Comparison of ENCODE assay signal across 16 cellular contexts in the genomic region with DNA sequence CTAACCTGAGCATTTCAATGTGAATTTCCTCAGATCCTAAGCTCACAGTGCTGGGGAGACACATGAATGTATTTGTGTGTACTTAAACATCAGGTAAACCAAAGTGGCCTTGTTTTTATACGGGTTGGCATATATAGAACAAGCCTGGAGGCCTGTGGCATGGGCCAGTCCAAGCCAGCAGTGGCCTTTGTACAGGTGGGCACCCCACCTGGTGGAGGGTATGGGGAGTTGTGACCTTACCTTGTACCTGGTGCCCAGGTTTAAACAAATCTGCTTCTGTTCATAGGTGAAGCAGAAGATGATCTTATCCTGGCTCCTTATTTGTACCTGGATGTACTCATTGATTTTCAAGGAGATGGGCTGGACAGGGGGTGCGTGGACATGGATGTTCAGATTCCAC.
"Had no signal": no experiment of that assay in that cellular context is flagged by ENCODE, and none has a peak within 500 bp of the region (broad histone marks: within the 10 kb centered on the region; RNA-seq: fewer than 3 reads in every experiment).

No MANE protein-coding gene starts in this region.

- H2AFZ ChIP-seq: parathyroid adenoma had no signal

- ATAC-seq: activated CD8-positive, alpha-beta memory T cell treated with anti-CD3 and anti-CD28 coated beads, Interleukin-2, amount 10 ng/mL, durations not matched to agents 7 days and 5 days; activated T-helper 17 cell treated with anti-CD3 and anti-CD28 coated beads, Interleukin-2, amount 50 U/mL, for 72 hours; body of pancreas; natural killer cell treated with Interleukin-12 subunit alpha and Interleukin-12 subunit beta and Interleukin-15 and Interleukin-18, amount 100 ng/mL, for 72 hours had no signal

- H3K9me3 ChIP-seq: body of pancreas, lower lobe of right lung had no signal

- H3K9ac ChIP-seq: parathyroid adenoma had no signal

- H3K4me3 Mint-ChIP-seq: activated CD8-positive, alpha-beta memory T cell treated with anti-CD3 and anti-CD28 coated beads, Interleukin-2, amount 10 ng/mL, durations not matched to agents 7 days and 5 days; activated naive CD8-positive, alpha-beta T cell treated with anti-CD3 and anti-CD28 coated beads for 36 hours; activated T-helper 17 cell treated with anti-CD3 and anti-CD28 coated beads, Interleukin-2, amount 50 U/mL, for 72 hours; natural killer cell treated with Interleukin-12 subunit alpha and Interleukin-12 subunit beta and Interleukin-15 and Interleukin-18, amount 100 ng/mL, for 72 hours had no signal

- H3K4me1 ChIP-seq: body of pancreas, lower lobe of right lung, parathyroid adenoma had no signal

- H3K27me3 Mint-ChIP-seq: activated naive CD8-positive, alpha-beta T cell treated with anti-CD3 and anti-CD28 coated beads for 36 hours; activated T-helper 17 cell treated with anti-CD3 and anti-CD28 coated beads, Interleukin-2, amount 50 U/mL, for 72 hours had no signal

- H3K36me3 ChIP-seq: lower lobe of right lung had no signal

- H3K27ac ChIP-seq: body of pancreas, lower lobe of right lung, parathyroid adenoma had no signal

- H3K36me3 Mint-ChIP-seq: activated CD8-positive, alpha-beta memory T cell treated with anti-CD3 and anti-CD28 coated beads, Interleukin-2, amount 10 ng/mL, durations not matched to agents 7 days and 5 days; activated naive CD8-positive, alpha-beta T cell treated with anti-CD3 and anti-CD28 coated beads for 36 hours; natural killer cell treated with Interleukin-12 subunit alpha and Interleukin-12 subunit beta and Interleukin-15 and Interleukin-18, amount 100 ng/mL, for 72 hours had no signal

- H3K4me1 Mint-ChIP-seq: activated CD8-positive, alpha-beta memory T cell treated with anti-CD3 and anti-CD28 coated beads, Interleukin-2, amount 10 ng/mL, durations not matched to agents 7 days and 5 days; activated naive CD8-positive, alpha-beta T cell treated with anti-CD3 and anti-CD28 coated beads for 36 hours; activated T-helper 17 cell treated with anti-CD3 and anti-CD28 coated beads, Interleukin-2, amount 50 U/mL, for 72 hours had no signal

- H3K27me3 ChIP-seq: body of pancreas had no signal

- H3K27ac Mint-ChIP-seq: activated CD8-positive, alpha-beta memory T cell treated with anti-CD3 and anti-CD28 coated beads, Interleukin-2, amount 10 ng/mL, durations not matched to agents 7 days and 5 days; activated naive CD8-positive, alpha-beta T cell treated with anti-CD3 and anti-CD28 coated beads for 36 hours; activated T-helper 17 cell treated with anti-CD3 and anti-CD28 coated beads, Interleukin-2, amount 50 U/mL, for 72 hours; natural killer cell treated with Interleukin-12 subunit alpha and Interleukin-12 subunit beta and Interleukin-15 and Interleukin-18, amount 100 ng/mL, for 72 hours had no signal

- DNase-seq: activated CD4-positive, alpha-beta T cell treated with anti-CD3 and anti-CD28 coated beads for 1 hour; activated CD4-positive, alpha-beta T cell treated with anti-CD3 and anti-CD28 coated beads, Interleukin-2, amount 50 U/mL, for 48 hours; activated CD8-positive, alpha-beta memory T cell treated with anti-CD3 and anti-CD28 coated beads, Interleukin-2, amount 10 ng/mL, durations not matched to agents 7 days and 5 days; activated naive CD4-positive, alpha-beta T cell; activated naive CD8-positive, alpha-beta T cell treated with anti-CD3 and anti-CD28 coated beads for 36 hours; activated T-cell treated with anti-CD3 and anti-CD28 coated beads, Interleukin-2, amount 50 U/mL, for 1 hour; body of pancreas; caudate nucleus; hypothalamus; lower lobe of right lung; retina; stimulated activated CD8-positive, alpha-beta memory T cell treated with anti-CD3 and anti-CD28 coated beads, Interleukin-4, amount 100 ng/mL, for 48 hours; stimulated activated naive CD4-positive, alpha-beta T cell had no signal

- H3K4me3 ChIP-seq: body of pancreas, lower lobe of right lung had no signal

- H3K9me3 Mint-ChIP-seq: activated naive CD8-positive, alpha-beta T cell treated with anti-CD3 and anti-CD28 coated beads for 36 hours; activated T-helper 17 cell treated with anti-CD3 and anti-CD28 coated beads, Interleukin-2, amount 50 U/mL, for 72 hours; natural killer cell treated with Interleukin-12 subunit alpha and Interleukin-12 subunit beta and Interleukin-15 and Interleukin-18, amount 100 ng/mL, for 72 hours had no signal

- H3K79me2 ChIP-seq: parathyroid adenoma had no signal
